In the genomic region with DNA sequence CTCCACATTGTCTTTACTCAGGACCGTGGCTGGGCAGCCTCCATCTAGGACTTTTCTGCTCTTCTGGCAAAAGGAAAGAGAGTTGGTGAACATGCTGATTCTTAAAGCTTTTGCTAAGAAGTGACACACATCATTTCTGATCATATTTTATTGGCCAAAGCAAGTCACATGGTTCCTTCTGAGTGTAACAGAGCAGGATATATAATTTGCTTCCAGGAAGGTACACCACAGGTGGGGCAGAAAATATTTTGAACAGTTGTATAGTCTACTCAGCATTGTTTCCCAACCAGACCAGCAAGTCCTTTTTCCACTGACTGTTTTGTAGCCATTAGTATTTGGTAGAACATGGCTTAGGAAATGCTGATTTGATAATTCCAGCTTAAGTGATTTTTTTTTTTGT, we compare ENCODE assay signal across 15 cellular contexts.
DNase-seq lines count a peak whose midpoint lies in the region; ATAC-seq, FAIRE-seq and TF ChIP-seq lines count a peak whose summit lies in the region.
"Had no signal": no experiment of that assay in that cellular context is flagged by ENCODE, and none has a peak within 500 bp of the region (broad histone marks: within the 10 kb centered on the region; RNA-seq: fewer than 3 reads in every experiment).

No MANE protein-coding gene starts in this region.

- H2BK12ac ChIP-seq in H9 (ENCODE audit: insufficient read length, low read depth, low read length) = no peak overlapping the region

- no peak overlapping the region for H3K23ac ChIP-seq in H9 (ENCODE audit: insufficient read length, low read depth, low read length)

- no peak overlapping the region for H3K14ac ChIP-seq in H9 (ENCODE audit: insufficient read depth, low read length)

- H2AFZ ChIP-seq in H9 (ENCODE audit: low read length) = no peak overlapping the region

- H3K9me3 ChIP-seq in H9 (ENCODE audit: control insufficient read depth, low read depth, low read length) = no peaks in the 10 kb centered on the region

- H3K4me1 ChIP-seq in H9 (ENCODE audit: insufficient read depth, low read length) = peaks cover 2% of the 10 kb centered on the region; the same call in 1 of the 2 replicates

- no peak overlapping the region for H2BK120ac ChIP-seq in H9 (ENCODE audit: low read depth, low read length, poor library complexity, severe bottlenecking)

- no peak overlapping the region for H3K9ac ChIP-seq in H9 (ENCODE audit: extremely low read depth, insufficient read length, low read length)

- TF ChIP-seq CTCF in H9 (conservative IDR thresholded peaks at IDR 0.05) (no peak), bronchial epithelial cell (IDR thresholded peaks at IDR 0.05; ENCODE audit: insufficient read depth, low read length, severe bottlenecking) (no peak)

- H3K27ac Mint-ChIP-seq in activated naive CD4-positive, alpha-beta T cell treated with anti-CD3 and anti-CD28 coated beads, Interleukin-2, amount 50 U/mL, for 24 hours = peak overlapping the region; percentile 52
- peak overlapping the region in 2 of 3 experiments; percentile 22 to 54; a peak in 1 of 7 replicates for H3K27ac Mint-ChIP-seq in H9
- H3K27ac Mint-ChIP-seq in stimulated activated effector memory CD8-positive, alpha-beta T cell treated with anti-CD3 and anti-CD28 coated beads, Interleukin-12 subunit alpha, Interleukin-12 subunit beta, amount 100 ng/mL, for 72 hours = no peak overlapping the region

- no peak overlapping the region for H4K91ac ChIP-seq in H9 (ENCODE audit: insufficient read length, low read depth, low read length)

- FAIRE-seq in bronchial epithelial cell (lab: Jason Lieb, UNC) = peak; percentile 50
- FAIRE-seq: GM12878, HepG2 had no signal

- H3K79me1 ChIP-seq in H9 (ENCODE audit: insufficient read depth, low read depth, low read length, poor library complexity, severe bottlenecking) = no peaks in the 10 kb centered on the region

- peaks cover 14% of the 10 kb centered on the region for H3K36me3 Mint-ChIP-seq in activated naive CD4-positive, alpha-beta T cell treated with anti-CD3 and anti-CD28 coated beads, Interleukin-2, amount 50 U/mL, for 24 hours
- H3K36me3 Mint-ChIP-seq in H9 (ENCODE audit: insufficient read depth in 1 of 3, low read depth in 3 of 3) = peaks cover 5 to 7% (median 6%) of the 10 kb centered on the region in 3 experiments; a peak in 5 of 7 replicates
- no peaks in the 10 kb centered on the region for H3K36me3 Mint-ChIP-seq in stimulated activated effector memory CD8-positive, alpha-beta T cell treated with anti-CD3 and anti-CD28 coated beads, Interleukin-12 subunit alpha, Interleukin-12 subunit beta, amount 100 ng/mL, for 72 hours

- no peak overlapping the region for H2BK5ac ChIP-seq in H9 (ENCODE audit: insufficient read length, low read length)

- peak; percentile 39 for ATAC-seq in stimulated activated effector memory CD8-positive, alpha-beta T cell treated with anti-CD3 and anti-CD28 coated beads, Interleukin-12 subunit alpha, Interleukin-12 subunit beta, amount 100 ng/mL, for 72 hours
- ATAC-seq: GM12878, HepG2 had no signal

- H3T11ph ChIP-seq in H9 (ENCODE audit: low read length) = no peak overlapping the region

- H2BK20ac ChIP-seq in H9 (ENCODE audit: low read depth, low read length, poor library complexity, severe bottlenecking) = no peak overlapping the region

- no peaks in the 10 kb centered on the region for H3K23me2 ChIP-seq in H9 (ENCODE audit: insufficient read length, low read depth, low read length, poor library complexity, severe bottlenecking)

- no peak overlapping the region for H3K18ac ChIP-seq in H9 (ENCODE audit: insufficient read length, low read depth, low read length)

- no peaks in the 10 kb centered on the region for H3K27me3 Mint-ChIP-seq in activated naive CD4-positive, alpha-beta T cell treated with anti-CD3 and anti-CD28 coated beads, Interleukin-2, amount 50 U/mL, for 24 hours
- H3K27me3 Mint-ChIP-seq in H9 (ENCODE audit: low read depth) = no peaks in the 10 kb centered on the region

- no peaks in the 10 kb centered on the region for H3K27me3 ChIP-seq in H9 (ENCODE audit: insufficient read depth, low read length)
- no peaks in the 10 kb centered on the region for H3K27me3 ChIP-seq in bronchial epithelial cell (ENCODE audit: control insufficient read depth, insufficient read depth, low read length)

- no peaks in the 10 kb centered on the region for H3K36me3 ChIP-seq in bronchial epithelial cell (ENCODE audit: control insufficient read depth, insufficient read depth, low read length)

- no peaks in the 10 kb centered on the region for H4K20me1 ChIP-seq in H9 (ENCODE audit: control insufficient read depth, insufficient read depth, insufficient read length)

- WGBS in H9 (ENCODE audit: extremely low coverage, insufficient read length, low lambda C conversion rate) = no CpG with 5 or more reads among the region's 1 CpG

- no peaks in the 10 kb centered on the region for H3K79me2 ChIP-seq in H9 (ENCODE audit: insufficient read depth, low read length)

- H3K4me1 Mint-ChIP-seq in activated naive CD4-positive, alpha-beta T cell treated with anti-CD3 and anti-CD28 coated beads, Interleukin-2, amount 50 U/mL, for 24 hours = peaks cover 65% of the 10 kb centered on the region
- H3K4me1 Mint-ChIP-seq in H9 = peaks cover 24 to 33% of the 10 kb centered on the region in 2 experiments
- H3K4me1 Mint-ChIP-seq in stimulated activated effector memory CD8-positive, alpha-beta T cell treated with anti-CD3 and anti-CD28 coated beads, Interleukin-12 subunit alpha, Interleukin-12 subunit beta, amount 100 ng/mL, for 72 hours = peaks cover 20% of the 10 kb centered on the region

- H2AK5ac ChIP-seq in H9 (ENCODE audit: insufficient read length, low read length) = no peak overlapping the region

- H4K8ac ChIP-seq in H9 (replicated peaks; ENCODE audit: insufficient read length, low read depth, low read length) = no peak overlapping the region

- H3K4me3 ChIP-seq in bronchial epithelial cell (ENCODE audit: low read depth, low read length) = no peak overlapping the region
- H3K4me3 ChIP-seq: GM12878 had no signal

- no peak overlapping the region for H3K56ac ChIP-seq in H9 (ENCODE audit: insufficient read length, low read depth, low read length)

- no peak overlapping the region for H3K27ac ChIP-seq in H9 (ENCODE audit: insufficient read length, low read depth, low read length)

- H3K4me2 ChIP-seq in H9 (ENCODE audit: insufficient read depth, insufficient read length, low read length) = no peak overlapping the region

- no peaks in the 10 kb centered on the region for H3K9me3 Mint-ChIP-seq in activated naive CD4-positive, alpha-beta T cell treated with anti-CD3 and anti-CD28 coated beads, Interleukin-2, amount 50 U/mL, for 24 hours
- no peaks in the 10 kb centered on the region; a peak in 1 of 5 replicates for H3K9me3 Mint-ChIP-seq in H9
- no peaks in the 10 kb centered on the region for H3K9me3 Mint-ChIP-seq in stimulated activated effector memory CD8-positive, alpha-beta T cell treated with anti-CD3 and anti-CD28 coated beads, Interleukin-12 subunit alpha, Interleukin-12 subunit beta, amount 100 ng/mL, for 72 hours
- H3K9me3 Mint-ChIP-seq: CD8-positive, alpha-beta memory T cell had no signal

- no peak for DNase-seq in activated naive CD4-positive, alpha-beta T cell treated with anti-CD3 and anti-CD28 coated beads, Interleukin-2, amount 50 U/mL, for 16 hours
- DNase-seq in H9 (no peak), bronchial epithelial cell (ENCODE audit: low read depth) (peak; percentile 9), activated gamma-delta T cell treated with Interleukin-2 at 50 U/mL for 16 hours (no peak), NCI-H1930 (lab: John Stamatoyannopoulos, UW) (no peak)
- DNase-seq in stimulated activated effector memory CD8-positive, alpha-beta T cell treated with anti-CD3 and anti-CD28 coated beads, Interleukin-12 subunit alpha, Interleukin-12 subunit beta, amount 100 ng/mL, for 72 hours (ENCODE audit: low spot score in 2 of 2) = no peak
- DNase-seq: CD8-positive, alpha-beta memory T cell; GDM1; KG1; NCI-H1417 treated with DMSO at 0.1 percent for 48 hours; NCI-H2029; NCI-H774 had no signal

- no peak overlapping the region for H3K4me3 Mint-ChIP-seq in activated naive CD4-positive, alpha-beta T cell treated with anti-CD3 and anti-CD28 coated beads, Interleukin-2, amount 50 U/mL, for 24 hours
- H3K4me3 Mint-ChIP-seq in H9 = no peak overlapping the region
- no peak overlapping the region for H3K4me3 Mint-ChIP-seq in stimulated activated effector memory CD8-positive, alpha-beta T cell treated with anti-CD3 and anti-CD28 coated beads, Interleukin-12 subunit alpha, Interleukin-12 subunit beta, amount 100 ng/mL, for 72 hours

- H2BK15ac ChIP-seq in H9 (ENCODE audit: low read depth, low read length) = no peak overlapping the region

- H3K4ac ChIP-seq in H9 (ENCODE audit: low read depth, low read length) = no peak overlapping the region

- no peak overlapping the region for H4K5ac ChIP-seq in H9 (ENCODE audit: insufficient read length, low read depth, low read length)
